In genomic region chr2:70888389-70888924, GRCh38 we compare ENCODE assay signal across 1 cellular context.
TF ChIP-seq lines count a peak whose summit lies in the region.

No MANE protein-coding gene starts in this region.

TF ChIP-seq in HepG2, 621 proteins besides CTCF, POLR2A, EP300 and RAD21:
- no peak for TF ChIP-seq ZNF224 (CRISPR knock-in tag; IDR thresholded peaks at IDR 0.05)
- peak; percentile 20; the same call in 1 of the 2 replicates for TF ChIP-seq ZBTB14 (CRISPR knock-in tag; IDR thresholded peaks at IDR 0.05)
